In the genomic region with DNA sequence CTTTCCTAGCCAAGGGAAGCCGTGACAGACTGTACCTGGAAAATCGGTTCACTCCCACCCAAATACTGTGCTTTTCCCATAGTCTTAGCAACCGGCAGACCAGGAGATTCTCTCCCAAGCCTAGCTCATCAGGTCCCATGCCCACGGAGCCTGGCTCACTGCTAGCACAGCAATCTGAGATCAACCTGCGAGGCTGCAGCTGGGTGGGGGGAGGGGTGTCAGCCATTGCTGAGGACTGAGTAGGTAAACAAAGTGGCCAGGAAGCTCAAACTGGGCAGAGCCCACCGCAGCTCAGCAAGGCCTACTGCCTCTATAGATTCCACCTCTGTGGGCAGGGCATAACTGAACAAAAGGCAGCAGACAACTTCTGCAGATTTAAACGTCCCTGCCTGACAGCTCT, we compare ENCODE assay signal across 22 cellular contexts. TPM values are rescaled to one million over a fixed set of nuclear protein-coding genes. Genes with fewer than 3 reads are reported as not detected.
"Had no signal": no experiment of that assay in that cellular context is flagged by ENCODE, and none has a peak within 500 bp of the region (broad histone marks: within the 10 kb centered on the region; RNA-seq: fewer than 3 reads in every experiment).

No MANE protein-coding gene starts in this region.

RNA-seq across cellular contexts. Expression of a gene that starts 15.1 kb away (rescaled TPM):
- total RNA-seq: endothelial cell of umbilical vein, fibroblast of lung, foreskin keratinocyte, osteocyte had no signal
- polyA plus RNA-seq: fibroblast of lung, foreskin keratinocyte, smooth muscle cell had no signal

RNA-seq across cellular contexts. Expression of a gene that starts 43.6 kb away (rescaled TPM):
- total RNA-seq: colonic mucosa, endothelial cell of umbilical vein, epithelial cell of proximal tubule, esophagus muscularis mucosa, fibroblast of lung, foreskin keratinocyte, gastroesophageal sphincter, kidney, left lobe of liver, mucosa of gallbladder, osteocyte, prostate gland, right atrium auricular region, sciatic nerve, smooth muscle cell, stomach, subcutaneous adipose tissue, temporal lobe, thyroid gland, vagina had no signal
- polyA plus RNA-seq: endothelial cell of umbilical vein, fibroblast of lung, foreskin keratinocyte, hepatocyte, liver, smooth muscle cell had no signal
